ENCODE assay signal across 19 cellular contexts in genomic region chr2:71671203-71671602, GRCh38.
"Had no signal": no experiment of that assay in that cellular context is flagged by ENCODE, and none has a peak within 500 bp of the region (broad histone marks: within the 10 kb centered on the region; RNA-seq: fewer than 3 reads in every experiment).

No MANE protein-coding gene starts in this region.

- H3K27ac ChIP-seq: colonic mucosa, neutrophil, tibial artery had no signal

- H3K4me1 ChIP-seq: colonic mucosa, tibial artery had no signal

- H3K36me3 ChIP-seq: colonic mucosa had no signal

- H3K27me3 Mint-ChIP-seq: activated CD8-positive, alpha-beta memory T cell treated with anti-CD3 and anti-CD28 coated beads, Interleukin-2, amount 10 ng/mL, durations not matched to agents 7 days and 5 days had no signal

- H3K4me3 Mint-ChIP-seq: activated CD4-positive, alpha-beta T cell treated with anti-CD3 and anti-CD28 coated beads for 36 hours; activated CD8-positive, alpha-beta memory T cell treated with anti-CD3 and anti-CD28 coated beads, Interleukin-2, amount 10 ng/mL, durations not matched to agents 7 days and 5 days; activated T-helper 17 cell treated with anti-CD3 and anti-CD28 coated beads, Interleukin-2, amount 50 U/mL, for 72 hours; brain; naive thymus-derived CD4-positive, alpha-beta T cell; WTC11 had no signal

- H3K27me3 ChIP-seq: colonic mucosa, neutrophil, tibial artery had no signal

- DNase-seq: activated CD4-positive, alpha-beta T cell treated with anti-CD3 and anti-CD28 coated beads for 36 hours; activated CD4-positive, alpha-beta T cell treated with anti-CD3 and anti-CD28 coated beads, Interleukin-2, amount 50 U/mL, for 48 hours; activated CD8-positive, alpha-beta memory T cell treated with anti-CD3 and anti-CD28 coated beads, Interleukin-2, amount 10 ng/mL, durations not matched to agents 7 days and 5 days; activated naive CD4-positive, alpha-beta T cell treated with Interleukin-2 at 50 U/mL for 16 hours; activated T-cell treated with anti-CD3 and anti-CD28 coated beads, Interleukin-2, amount 50 U/mL, for 1 hour; anterior cingulate cortex; central memory CD4-positive, alpha-beta T cell; colonic mucosa; mesendoderm; retina; stimulated activated naive CD8-positive, alpha-beta T cell treated with anti-CD3 and anti-CD28 coated beads, Interleukin-15, Interleukin-2, amounts not matched to agents 100 U/mL and 50 U/mL, for 24 hours; substantia nigra; SW 1271 had no signal

- H3K9me3 Mint-ChIP-seq: activated T-helper 17 cell treated with anti-CD3 and anti-CD28 coated beads, Interleukin-2, amount 50 U/mL, for 72 hours; WTC11 had no signal

- H3K36me3 Mint-ChIP-seq: activated CD8-positive, alpha-beta memory T cell treated with anti-CD3 and anti-CD28 coated beads, Interleukin-2, amount 10 ng/mL, durations not matched to agents 7 days and 5 days; brain; naive thymus-derived CD4-positive, alpha-beta T cell had no signal

- H3K27ac Mint-ChIP-seq: activated CD4-positive, alpha-beta T cell treated with anti-CD3 and anti-CD28 coated beads for 36 hours; activated CD8-positive, alpha-beta memory T cell treated with anti-CD3 and anti-CD28 coated beads, Interleukin-2, amount 10 ng/mL, durations not matched to agents 7 days and 5 days; activated T-helper 17 cell treated with anti-CD3 and anti-CD28 coated beads, Interleukin-2, amount 50 U/mL, for 72 hours; brain; naive thymus-derived CD4-positive, alpha-beta T cell had no signal

- H3K4me1 Mint-ChIP-seq: activated CD4-positive, alpha-beta T cell treated with anti-CD3 and anti-CD28 coated beads for 36 hours; activated CD8-positive, alpha-beta memory T cell treated with anti-CD3 and anti-CD28 coated beads, Interleukin-2, amount 10 ng/mL, durations not matched to agents 7 days and 5 days; activated T-helper 17 cell treated with anti-CD3 and anti-CD28 coated beads, Interleukin-2, amount 50 U/mL, for 72 hours; brain; naive thymus-derived CD4-positive, alpha-beta T cell; WTC11 had no signal

- H3K4me3 ChIP-seq: colonic mucosa, tibial artery had no signal

- ATAC-seq: activated CD4-positive, alpha-beta T cell treated with anti-CD3 and anti-CD28 coated beads for 36 hours; activated CD8-positive, alpha-beta memory T cell treated with anti-CD3 and anti-CD28 coated beads, Interleukin-2, amount 10 ng/mL, durations not matched to agents 7 days and 5 days; activated T-helper 17 cell treated with anti-CD3 and anti-CD28 coated beads, Interleukin-2, amount 50 U/mL, for 72 hours; naive thymus-derived CD4-positive, alpha-beta T cell; stimulated activated naive CD8-positive, alpha-beta T cell treated with anti-CD3 and anti-CD28 coated beads, Interleukin-15, Interleukin-2, amounts not matched to agents 100 U/mL and 50 U/mL, for 24 hours had no signal
